In the genomic region with DNA sequence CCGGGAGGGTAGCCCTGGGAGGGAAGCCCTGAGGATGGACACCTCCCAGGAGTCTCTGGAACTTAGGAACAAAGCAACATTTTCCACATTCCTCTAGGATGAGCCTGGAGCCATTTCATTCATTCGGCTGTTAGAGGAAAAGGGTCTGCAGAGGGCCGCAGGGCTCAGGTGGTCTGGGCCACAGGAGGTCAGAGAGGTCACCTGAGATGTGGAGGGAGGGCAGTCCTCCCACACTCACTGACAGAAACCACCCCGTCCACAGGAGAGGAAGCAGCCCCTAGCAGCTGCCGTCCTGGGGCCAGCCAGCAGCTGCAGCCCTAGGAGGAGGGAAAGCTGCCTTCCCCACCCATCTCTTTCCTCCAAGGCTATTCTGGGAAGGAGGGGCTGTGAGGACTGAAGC, we compare ENCODE assay signal across 1 cellular context.
TF ChIP-seq lines count a peak whose summit lies in the region.

No MANE protein-coding gene starts in this region.

TF ChIP-seq in GM23338, 12 proteins besides CTCF, POLR2A, EP300 and RAD21 (continued from another document):
- TF ChIP-seq, protein P1, sequence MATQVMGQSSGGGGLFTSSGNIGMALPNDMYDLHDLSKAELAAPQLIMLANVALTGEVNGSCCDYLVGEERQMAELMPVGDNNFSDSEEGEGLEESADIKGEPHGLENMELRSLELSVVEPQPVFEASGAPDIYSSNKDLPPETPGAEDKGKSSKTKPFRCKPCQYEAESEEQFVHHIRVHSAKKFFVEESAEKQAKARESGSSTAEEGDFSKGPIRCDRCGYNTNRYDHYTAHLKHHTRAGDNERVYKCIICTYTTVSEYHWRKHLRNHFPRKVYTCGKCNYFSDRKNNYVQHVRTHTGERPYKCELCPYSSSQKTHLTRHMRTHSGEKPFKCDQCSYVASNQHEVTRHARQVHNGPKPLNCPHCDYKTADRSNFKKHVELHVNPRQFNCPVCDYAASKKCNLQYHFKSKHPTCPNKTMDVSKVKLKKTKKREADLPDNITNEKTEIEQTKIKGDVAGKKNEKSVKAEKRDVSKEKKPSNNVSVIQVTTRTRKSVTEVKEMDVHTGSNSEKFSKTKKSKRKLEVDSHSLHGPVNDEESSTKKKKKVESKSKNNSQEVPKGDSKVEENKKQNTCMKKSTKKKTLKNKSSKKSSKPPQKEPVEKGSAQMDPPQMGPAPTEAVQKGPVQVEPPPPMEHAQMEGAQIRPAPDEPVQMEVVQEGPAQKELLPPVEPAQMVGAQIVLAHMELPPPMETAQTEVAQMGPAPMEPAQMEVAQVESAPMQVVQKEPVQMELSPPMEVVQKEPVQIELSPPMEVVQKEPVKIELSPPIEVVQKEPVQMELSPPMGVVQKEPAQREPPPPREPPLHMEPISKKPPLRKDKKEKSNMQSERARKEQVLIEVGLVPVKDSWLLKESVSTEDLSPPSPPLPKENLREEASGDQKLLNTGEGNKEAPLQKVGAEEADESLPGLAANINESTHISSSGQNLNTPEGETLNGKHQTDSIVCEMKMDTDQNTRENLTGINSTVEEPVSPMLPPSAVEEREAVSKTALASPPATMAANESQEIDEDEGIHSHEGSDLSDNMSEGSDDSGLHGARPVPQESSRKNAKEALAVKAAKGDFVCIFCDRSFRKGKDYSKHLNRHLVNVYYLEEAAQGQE (IDR thresholded peaks at IDR 0.05; ENCODE audit: unreplicated experiment) = no peak
- TF ChIP-seq STAT1 (IDR thresholded peaks at IDR 0.05; ENCODE audit: unreplicated experiment) (no peak), EZH2phosphoT487 (IDR thresholded peaks at IDR 0.05; ENCODE audit: unreplicated experiment) (no peak), JUNB (IDR thresholded peaks at IDR 0.05; ENCODE audit: unreplicated experiment) (no peak)
